In the genomic region with DNA sequence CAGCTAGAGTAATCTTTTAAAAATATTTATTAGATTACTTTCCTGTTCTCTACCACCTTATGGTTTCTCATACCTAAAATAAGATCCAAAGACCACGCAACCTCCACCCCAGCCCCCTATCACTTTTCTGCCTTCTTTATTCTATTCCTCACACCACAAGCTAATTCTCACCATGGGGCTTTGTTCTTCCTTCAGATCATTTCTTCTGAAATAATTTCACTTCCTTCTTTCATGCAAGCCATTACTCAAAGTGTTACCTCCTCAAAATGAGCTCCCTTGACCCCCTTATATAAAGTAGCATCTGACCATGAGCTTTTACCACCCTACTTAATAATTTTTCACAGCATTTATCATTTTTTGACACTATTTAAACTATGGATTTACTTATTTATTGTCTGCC, we compare ENCODE assay signal across 25 cellular contexts.
"Had no signal": no experiment of that assay in that cellular context is flagged by ENCODE, and none has a peak within 500 bp of the region (broad histone marks: within the 10 kb centered on the region; RNA-seq: fewer than 3 reads in every experiment).

No MANE protein-coding gene starts in this region.

- H3K27ac ChIP-seq: brain microvascular endothelial cell, coronary artery, dorsolateral prefrontal cortex, WERI-Rb-1 had no signal

- H3K36me3 ChIP-seq: brain microvascular endothelial cell, WERI-Rb-1 had no signal

- H3K27me3 ChIP-seq: brain microvascular endothelial cell had no signal

- ATAC-seq: activated CD4-positive, CD25-positive, alpha-beta regulatory T cell treated with anti-CD3 and anti-CD28 coated beads, Interleukin-2, amount 50 U/mL, for 24 hours; activated CD8-positive, alpha-beta T cell treated with anti-CD3 and anti-CD28 coated beads for 36 hours; activated T-cell treated with anti-CD3 and anti-CD28 coated beads, Interleukin-2, amount 50 U/mL, for 4 hours; activated T-helper 17 cell treated with anti-CD3 and anti-CD28 coated beads, Interleukin-2, amount 50 U/mL, for 72 hours; esophagus mucosa had no signal

- H3K4me3 ChIP-seq: coronary artery, dorsolateral prefrontal cortex had no signal

- DNase-seq: activated B cell treated with CpG ODN at 0.5 μM for 24 hours; activated CD4-positive, alpha-beta T cell treated with anti-CD3 and anti-CD28 coated beads for 48 hours; activated CD4-positive, alpha-beta T cell treated with anti-CD3 and anti-CD28 coated beads, Interleukin-2, amount 50 U/mL, for 1 hour; activated CD4-positive, alpha-beta T cell treated with anti-CD3 and anti-CD28 coated beads, Interleukin-2, amount 50 U/mL, for 48 hours; activated CD8-positive, alpha-beta memory T cell treated with anti-CD3 and anti-CD28 coated beads for 24 hours; activated CD8-positive, alpha-beta T cell treated with anti-CD3 and anti-CD28 coated beads for 36 hours; activated effector memory CD4-positive, alpha-beta T cell treated with Interleukin-2 at 50 U/mL for 16 hours; activated gamma-delta T cell treated with Interleukin-2 at 50 U/mL for 16 hours; activated naive CD4-positive, alpha-beta T cell treated with anti-CD3 and anti-CD28 coated beads, Interleukin-2, amount 50 U/mL, for 16 hours; activated naive CD4-positive, alpha-beta T cell treated with Interleukin-2 at 50 U/mL for 16 hours; activated T-cell treated with anti-CD3 and anti-CD28 coated beads, Interleukin-2, amount 50 U/mL, for 4 hours; amniotic stem cell; anterior cingulate cortex; brain microvascular endothelial cell; dorsolateral prefrontal cortex; effector memory CD4-positive, alpha-beta T cell; endodermal cell; foreskin fibroblast; head of caudate nucleus; T-helper 9 cell; WERI-Rb-1 had no signal
